ENCODE assay signal across 8 cellular contexts in the genomic region with DNA sequence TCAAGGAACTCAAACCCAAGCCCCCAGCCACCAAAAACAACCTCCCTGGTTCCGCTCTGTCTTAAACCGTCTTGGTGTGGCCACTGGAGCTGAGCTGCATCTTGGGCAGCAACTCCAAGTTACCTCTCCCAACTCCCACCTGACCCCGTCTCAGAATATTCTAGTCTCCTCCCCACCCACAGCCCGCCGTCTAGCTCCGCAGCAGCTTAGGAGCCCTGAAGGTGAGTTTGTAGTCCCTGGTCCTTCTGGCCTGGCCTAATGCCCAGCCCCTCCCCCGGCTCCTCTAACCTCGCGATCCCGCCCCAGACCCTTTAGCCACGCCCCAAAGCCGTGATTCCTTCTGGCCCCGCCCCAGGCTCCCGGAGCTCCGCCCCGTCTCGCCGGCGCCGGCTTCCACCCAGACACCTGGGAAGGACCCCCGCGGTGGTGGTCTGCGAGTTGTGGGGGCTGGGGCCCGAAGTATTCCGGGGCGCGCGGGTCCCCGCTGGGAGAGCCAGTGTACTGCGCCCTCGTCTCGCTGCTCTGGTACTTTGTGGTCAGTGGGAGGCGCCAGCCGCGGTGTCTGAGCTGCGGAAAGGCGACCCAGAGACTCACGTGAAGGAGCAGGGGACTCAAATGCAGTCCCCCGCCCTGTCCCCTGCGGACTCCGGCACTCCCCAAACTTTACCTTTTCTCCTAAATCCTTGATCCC. TPM values are rescaled to one million over a fixed set of nuclear protein-coding genes. Genes with fewer than 3 reads are reported as not detected.
DNase-seq lines count a peak whose midpoint lies in the region; ATAC-seq and TF ChIP-seq lines count a peak whose summit lies in the region.

No MANE protein-coding gene starts in this region.

- peak overlapping the region; percentile 71 for H3K27ac Mint-ChIP-seq in activated naive CD4-positive, alpha-beta T cell treated with anti-CD3 and anti-CD28 coated beads, Interleukin-2, amount 50 U/mL, for 24 hours

- peak; percentile 6 for TF ChIP-seq CTCF in AG09319 (IDR thresholded peaks at IDR 0.05; ENCODE audit: low read depth, low read length)

- intact Hi-C loops in left ventricle myocardium superior (cut with micrococcal nuclease), result no loop called here

- H3K4me1 Mint-ChIP-seq in activated naive CD4-positive, alpha-beta T cell treated with anti-CD3 and anti-CD28 coated beads, Interleukin-2, amount 50 U/mL, for 24 hours, result peaks cover 12% of the 10 kb centered on the region

- H3K27me3 Mint-ChIP-seq in activated naive CD4-positive, alpha-beta T cell treated with anti-CD3 and anti-CD28 coated beads, Interleukin-2, amount 50 U/mL, for 24 hours, result no peaks in the 10 kb centered on the region

- in situ Hi-C loops in SK-MEL-5 (cut with HindIII; ENCODE audit: low pct_unique_long_range_greater_than_20kb, low sequenced_read_pairs), result no loop called here

- ATAC-seq in HG03280 (IDR thresholded peaks at IDR 0.05; ENCODE audit: unreplicated experiment), result peak; percentile 56
- ATAC-seq in left ventricle myocardium superior, result peak; percentile 71

- H3K9me3 Mint-ChIP-seq in activated naive CD4-positive, alpha-beta T cell treated with anti-CD3 and anti-CD28 coated beads, Interleukin-2, amount 50 U/mL, for 24 hours, result no peaks in the 10 kb centered on the region

- DNase-seq in AG09319 (ENCODE audit: extremely low read depth, low read depth) (no peak), SK-MEL-5 (ENCODE audit: low read depth, low spot score) (peak; percentile 56), left ventricle myocardium superior (peak; percentile 83), cortex of kidney (lab: John Stamatoyannopoulos, UW) (no peak), NCI-H446 treated with DMSO at 0.1 percent for 48 hours (lab: John Stamatoyannopoulos, UW) (no peak)

- peak overlapping the region; percentile 19 to 48 (median 37) for H3K4me3 ChIP-seq in skin epidermis

- peak overlapping the region in 2 of 21 experiments; percentile 29 for H3K27ac ChIP-seq in skin epidermis

- H3K36me3 Mint-ChIP-seq in activated naive CD4-positive, alpha-beta T cell treated with anti-CD3 and anti-CD28 coated beads, Interleukin-2, amount 50 U/mL, for 24 hours, result peaks cover 2% of the 10 kb centered on the region

- peak overlapping the region; percentile 85 for H3K4me3 Mint-ChIP-seq in activated naive CD4-positive, alpha-beta T cell treated with anti-CD3 and anti-CD28 coated beads, Interleukin-2, amount 50 U/mL, for 24 hours

RNA-seq across cellular contexts. Expression of a gene that starts 2.5 kb away (rescaled TPM):
- total RNA-seq in SK-MEL-5 (2014; rRNA removed; shearing (Covaris generic)), result not detected in 2 replicates
- 2.4 TPM in 1 of 2 replicates, not detected in the other for polyA plus RNA-seq in SK-MEL-5 (2015; cell fraction: cytosol; rRNA removed)
- polyA plus RNA-seq in SK-MEL-5 (2015; cell fraction: nucleus; rRNA removed), result 4.3 TPM in 1 of 2 replicates, not detected in the other
- total RNA-seq in left ventricle myocardium superior, result not detected

RNA-seq across cellular contexts. Expression of a gene that starts 4.7 kb away (rescaled TPM):
- total RNA-seq in SK-MEL-5 (2014; rRNA removed; shearing (Covaris generic)), result not detected in 2 replicates
- not detected in 2 replicates for polyA plus RNA-seq in SK-MEL-5 (2015; cell fraction: cytosol; rRNA removed)
- polyA plus RNA-seq in SK-MEL-5 (2015; cell fraction: nucleus; rRNA removed), result not detected in 2 replicates
- total RNA-seq in left ventricle myocardium superior, result not detected

RNA-seq across cellular contexts. Expression of a gene that starts 12.3 kb away (rescaled TPM):
- total RNA-seq in SK-MEL-5 (2014; rRNA removed; shearing (Covaris generic)), result not detected in 2 replicates
- 0.27 TPM in 1 of 2 replicates, not detected in the other for polyA plus RNA-seq in SK-MEL-5 (2015; cell fraction: cytosol; rRNA removed)
- not detected in 2 replicates for polyA plus RNA-seq in SK-MEL-5 (2015; cell fraction: nucleus; rRNA removed)
- total RNA-seq in left ventricle myocardium superior, result not detected

RNA-seq across cellular contexts. Expression of a gene that starts 17.3 kb away (rescaled TPM):
- total RNA-seq in SK-MEL-5 (2014; rRNA removed; shearing (Covaris generic)), result not detected in 2 replicates
- polyA plus RNA-seq in SK-MEL-5 (2015; cell fraction: cytosol; rRNA removed), result not detected in 2 replicates
- not detected in 2 replicates for polyA plus RNA-seq in SK-MEL-5 (2015; cell fraction: nucleus; rRNA removed)
- total RNA-seq in left ventricle myocardium superior, result not detected

RNA-seq across cellular contexts. Expression of a gene that starts 24.3 kb away (rescaled TPM):
- not detected in 2 replicates for total RNA-seq in SK-MEL-5 (2014; rRNA removed; shearing (Covaris generic))
- not detected in 2 replicates for polyA plus RNA-seq in SK-MEL-5 (2015; cell fraction: cytosol; rRNA removed)
- not detected in 2 replicates for polyA plus RNA-seq in SK-MEL-5 (2015; cell fraction: nucleus; rRNA removed)
- not detected for total RNA-seq in left ventricle myocardium superior

Comparison
In these comparisons a context has a peak if more than half of its experiments do, and no peak if none do; other contexts are left out.
1. DNase-seq: peak in SK-MEL-5 (single experiment) and left ventricle myocardium superior (single experiment); none in AG09319 (single experiment), cortex of kidney (single experiment) and NCI-H446 treated with DMSO at 0.1 percent for 48 hours (single experiment).